8 cellular contexts compared by ENCODE assay signal in the genomic region with DNA sequence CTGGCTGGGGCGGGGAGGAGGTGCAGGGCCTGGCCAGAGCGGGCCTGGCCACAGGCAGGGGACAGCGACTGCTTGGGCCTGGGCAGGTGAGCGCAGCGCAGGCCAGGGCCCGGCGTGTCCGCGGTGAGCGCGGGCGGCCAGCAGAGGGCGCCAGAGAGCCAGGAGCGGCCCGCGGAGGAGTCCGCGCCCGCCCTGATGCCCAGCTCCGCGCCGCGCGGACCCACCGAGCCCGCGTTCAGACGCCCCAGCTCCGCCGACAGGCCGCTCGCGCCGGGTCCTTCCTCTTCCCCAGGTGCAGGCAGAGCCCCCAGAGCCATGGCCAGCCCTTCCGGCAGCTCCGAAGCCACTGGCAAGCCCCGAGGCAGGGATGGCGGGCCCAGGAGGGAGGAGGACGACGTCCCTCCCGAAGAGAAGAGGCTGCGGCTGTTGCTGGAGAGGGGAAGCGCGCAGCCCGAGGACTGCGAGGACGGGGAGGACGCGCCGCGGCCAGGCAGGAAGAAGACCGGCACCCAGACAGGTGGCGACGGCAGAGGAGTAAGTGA.
A peak's percentile ranks its signal among the peaks of the same experiment; 100 is the strongest.
DNase-seq lines count a peak whose midpoint lies in the region; ATAC-seq and TF ChIP-seq lines count a peak whose summit lies in the region.
"Not testable (repeated sequence)": the region's sequence is repeated elsewhere in the genome, so short reads cannot be mapped to it uniquely, and the experiment has no call there.

No MANE protein-coding gene starts in this region.

- DNase-seq in HEK293T (ENCODE audit: extremely low spot score), result peak; percentile 58
- DNase-seq in NCI-H526 treated with DMSO at 0.1 percent for 48 hours (lab: John Stamatoyannopoulos, UW), result peak; percentile 51
- DNase-seq in activated CD4-positive, alpha-beta T cell treated with anti-CD3 and anti-CD28 coated beads for 36 hours, result peak; percentile 82
- DNase-seq in body of pancreas, result peak; percentile 34 to 78 (median 74)
- peak; percentile 54 for DNase-seq in left ventricle myocardium inferior
- peak; percentile 44 to 55 for DNase-seq in stimulated activated CD8-positive, alpha-beta memory T cell treated with anti-CD3 and anti-CD28 coated beads, Interleukin-2, amount 100 ng/mL, for 48 hours (ENCODE audit: low read depth in 2 of 2)

- CTCF ChIA-PET in HEK293T (lab: Yijun Ruan, JAX), result interaction anchor here (0.6 kb wide), 1 partner anchor 123 kb away, joined by 3 read pairs; no protein-coding TSS in a partner anchor
- CTCF ChIA-PET in activated CD4-positive, alpha-beta T cell treated with anti-CD3 and anti-CD28 coated beads for 36 hours (lab: Charles Lee), result interaction anchor here (0.6 to 1.0 kb wide), 2 partner anchors 69 to 436 kb away, joined by 3 read pairs; no protein-coding TSS in a partner anchor

- H3K36me3 ChIP-seq in body of pancreas (replicated peaks in 1 of 2; ENCODE audit: insufficient read depth in 1 of 2, low read depth in 2 of 2); left ventricle myocardium inferior; neuron (ENCODE audit: insufficient read depth, low read length): not testable (repeated sequence)

- not testable (repeated sequence) for H3K27ac ChIP-seq in C4-2B; left ventricle myocardium inferior (replicated peaks)
- peak overlapping the region in 1 of 4 donors; percentile 68 for H3K27ac ChIP-seq in body of pancreas

- TF ChIP-seq CTCF in C4-2B (conservative IDR thresholded peaks at IDR 0.05), result peak; percentile 45
- TF ChIP-seq CTCF in body of pancreas (IDR thresholded peaks at IDR 0.05), result peak in 6 of 7 experiments; percentile 23 to 95 (median 84)
- TF ChIP-seq CTCF in left ventricle myocardium inferior (IDR thresholded peaks at IDR 0.05; ENCODE audit: borderline replicate concordance), result peak; percentile 83

- POLR2A ChIA-PET in HEK293T (lab: Yijun Ruan, JAX), result not testable (repeated sequence)
- POLR2A ChIA-PET in activated CD4-positive, alpha-beta T cell treated with anti-CD3 and anti-CD28 coated beads for 36 hours (lab: Charles Lee), result interaction anchor here (0.7 kb wide), 1 partner anchor 10 kb away, joined by 3 read pairs; no protein-coding TSS in a partner anchor

- not testable (repeated sequence) for TF ChIP-seq POLR2A in body of pancreas (IDR thresholded peaks at IDR 0.05)

- H3K4me3 Mint-ChIP-seq in activated CD4-positive, alpha-beta T cell treated with anti-CD3 and anti-CD28 coated beads for 36 hours, result peak overlapping the region; percentile 65

- not testable (repeated sequence) for H3K4me1 ChIP-seq in body of pancreas; left ventricle myocardium inferior; neuron (ENCODE audit: insufficient read depth, low read length)

- 0 to 20% methylated on average over 1 to 23 of the region's 54 CpGs for WGBS in body of pancreas, 2 donors

- H3K4me3 ChIP-seq in body of pancreas, result peak overlapping the region in 1 of 2 donors; percentile 74
- H3K4me3 ChIP-seq in left ventricle myocardium inferior, result peak overlapping the region; percentile 71
- H3K4me3 ChIP-seq in neuron (ENCODE audit: low read length), result peak overlapping the region; percentile 58

- not testable (repeated sequence) for ATAC-seq in activated CD4-positive, alpha-beta T cell treated with anti-CD3 and anti-CD28 coated beads for 36 hours; body of pancreas

- not testable (repeated sequence) for H3K36me3 Mint-ChIP-seq in activated CD4-positive, alpha-beta T cell treated with anti-CD3 and anti-CD28 coated beads for 36 hours (ENCODE audit: low read depth)

- not testable (repeated sequence) for H3K9me3 Mint-ChIP-seq in activated CD4-positive, alpha-beta T cell treated with anti-CD3 and anti-CD28 coated beads for 36 hours (ENCODE audit: low read depth)

- H3K27me3 Mint-ChIP-seq in activated CD4-positive, alpha-beta T cell treated with anti-CD3 and anti-CD28 coated beads for 36 hours, result peaks cover 21% of the 10 kb centered on the region

- H3K9me3 ChIP-seq in body of pancreas; left ventricle myocardium inferior (replicated peaks); neuron (ENCODE audit: low read length): not testable (repeated sequence)

- H3K27ac Mint-ChIP-seq in activated CD4-positive, alpha-beta T cell treated with anti-CD3 and anti-CD28 coated beads for 36 hours, result not testable (repeated sequence)

- intact Hi-C loops in activated CD4-positive, alpha-beta T cell treated with anti-CD3 and anti-CD28 coated beads for 36 hours (cut with DNase I, micrococcal nuclease), result loop anchor here in 1 of 2 experiments (1.0 to 2.0 kb wide), 2 partner anchors 150 to 318 kb away; partner anchors contain the start of gene SLC41A3
- intact Hi-C loops in body of pancreas (cut with DNase I), result loop anchor here (10.0 kb wide), 1 partner anchor 168 kb away; no protein-coding TSS in a partner anchor
- intact Hi-C loops in left ventricle myocardium inferior (cut with micrococcal nuclease), result not testable (repeated sequence)

- not testable (repeated sequence) for H3K27me3 ChIP-seq in body of pancreas
- H3K27me3 ChIP-seq in left ventricle myocardium inferior (ENCODE audit: low read depth) (peaks cover 46% of the 10 kb centered on the region), neuron (ENCODE audit: insufficient read depth, low read length) (peaks cover 12% of the 10 kb centered on the region)

- not testable (repeated sequence) for H3K4me1 Mint-ChIP-seq in activated CD4-positive, alpha-beta T cell treated with anti-CD3 and anti-CD28 coated beads for 36 hours

- H2AFZ ChIP-seq in neuron (ENCODE audit: low read depth, low read length), result peak overlapping the region; percentile 96
